ENCODE assay signal across 2 cellular contexts in the genomic region with DNA sequence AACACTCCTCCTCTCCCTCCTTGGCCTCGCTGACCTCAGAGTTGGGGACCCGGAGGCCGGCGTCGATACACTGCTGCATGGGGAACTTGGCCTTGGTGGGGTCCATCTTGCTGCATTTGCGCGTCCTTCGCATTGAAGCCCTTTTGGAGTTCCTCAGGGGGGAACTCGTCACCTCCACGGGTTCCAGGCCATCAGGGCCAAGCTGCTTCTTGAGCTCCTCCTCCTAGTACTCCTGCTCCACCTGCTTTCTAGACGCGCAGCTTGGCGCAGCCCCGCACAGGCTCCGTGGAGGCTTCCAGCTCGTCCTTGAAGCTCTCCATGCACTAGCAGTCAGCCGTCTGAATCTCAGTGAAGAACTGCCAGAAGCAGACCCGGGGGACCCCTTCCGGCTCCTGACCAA. TPM values are rescaled to one million over a fixed set of nuclear protein-coding genes. Genes with fewer than 3 reads are reported as not detected.
"Had no signal": no experiment of that assay in that cellular context is flagged by ENCODE, and none has a peak within 500 bp of the region (broad histone marks: within the 10 kb centered on the region; RNA-seq: fewer than 3 reads in every experiment).

No MANE protein-coding gene starts in this region.

RNA-seq across cellular contexts. Expression of a gene that starts 51.2 kb away (rescaled TPM):
- total RNA-seq: ascending aorta, gastrocnemius medialis had no signal
